ENCODE assay signal across 15 cellular contexts in the genomic region with DNA sequence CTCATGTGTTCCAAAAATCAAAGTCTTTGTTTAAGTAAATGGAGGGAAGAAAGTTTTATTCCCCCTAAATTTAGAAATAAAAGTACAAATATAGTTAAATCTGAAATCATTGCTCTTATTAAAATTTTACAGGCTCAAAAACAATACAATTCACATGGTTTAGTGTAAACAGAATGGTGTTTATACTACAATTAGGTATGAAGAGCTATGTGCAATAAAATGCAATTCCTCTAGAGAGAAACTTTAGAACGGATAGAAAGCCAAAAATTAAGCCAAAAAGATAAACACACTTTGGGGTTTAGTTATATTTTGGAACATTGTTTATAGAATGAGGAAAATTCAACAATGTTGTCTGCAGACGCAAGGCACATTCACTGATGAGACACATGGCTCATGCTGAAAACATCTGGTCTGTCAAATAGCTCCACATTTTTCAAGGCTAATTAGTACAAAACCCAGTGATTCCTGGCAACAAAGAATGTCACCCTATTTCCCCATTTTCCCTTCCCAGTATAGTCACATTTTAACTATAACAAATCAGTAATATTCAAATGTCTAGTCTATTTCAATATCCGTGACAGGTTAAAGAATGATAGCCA.
DNase-seq lines count a peak whose midpoint lies in the region; ATAC-seq and TF ChIP-seq lines count a peak whose summit lies in the region.
"Had no signal": no experiment of that assay in that cellular context is flagged by ENCODE, and none has a peak within 500 bp of the region (broad histone marks: within the 10 kb centered on the region; RNA-seq: fewer than 3 reads in every experiment).

No MANE protein-coding gene starts in this region.

- H3K4me3 ChIP-seq in IMR-90 (ENCODE audit: insufficient read depth, low read depth, low read length) (no peak overlapping the region), liver (ENCODE audit: low read depth in 1 of 3, low read length in 3 of 3) (no peak overlapping the region)
- H3K4me3 ChIP-seq: breast epithelium, tibial artery had no signal

- no peak overlapping the region for H4K5ac ChIP-seq in IMR-90 (ENCODE audit: low read depth, low read length)

- H3K36me3 ChIP-seq in IMR-90 (ENCODE audit: control insufficient read depth, insufficient read depth, low read length) (peaks cover 2% of the 10 kb centered on the region; the same call in 1 of the 2 replicates), liver (ENCODE audit: control insufficient read depth in 4 of 4, insufficient read depth in 3 of 4, low read depth in 1 of 4, low read length in 3 of 4) (no peaks in the 10 kb centered on the region)
- H3K36me3 ChIP-seq: breast epithelium had no signal

- peak overlapping the region; percentile 18 for H2BK5ac ChIP-seq in IMR-90 (ENCODE audit: low read depth, low read length, poor library complexity, severe bottlenecking)

- TF ChIP-seq CTCF in IMR-90 (conservative IDR thresholded peaks at IDR 0.05; ENCODE audit: low read depth, low read length) (no peak), liver (IDR thresholded peaks at IDR 0.05; ENCODE audit: low read depth, low read length, missing input control) (no peak)

- H3K4me2 ChIP-seq in IMR-90 (ENCODE audit: low read depth, low read length) = peak overlapping the region; percentile 55; the same call in 1 of the 2 replicates

- dilution Hi-C loops in IMR-90 (cut with HindIII; ENCODE audit: low sequenced_read_pairs, unreplicated experiment) = no loop called here

- no peak overlapping the region for H3K4ac ChIP-seq in IMR-90 (ENCODE audit: low read depth, low read length)

- no TSS peak for BruUV-seq in IMR-90 (replicated peaks; lab: Mats Ljungman, UMichigan)

- H3K9ac ChIP-seq in IMR-90 (ENCODE audit: low read depth, low read length) (no peak overlapping the region), liver (ENCODE audit: low read depth in 1 of 2, low read length in 2 of 2) (no peak overlapping the region)

- H4K8ac ChIP-seq in IMR-90 (ENCODE audit: low read depth in 2 of 2, low read length in 2 of 2) = no peak overlapping the region

- H3K27ac ChIP-seq in IMR-90 (ENCODE audit: insufficient read depth, low read length) (no peak overlapping the region; the same call in 1 of the 2 replicates), liver (ENCODE audit: low read depth in 1 of 2, low read length in 2 of 2) (peak overlapping the region in 1 of 2 donors; percentile 9)
- H3K27ac ChIP-seq: breast epithelium, tibial artery had no signal

- no peak overlapping the region for H4K91ac ChIP-seq in IMR-90 (ENCODE audit: insufficient read depth, low read depth, low read length)

- H2BK20ac ChIP-seq in IMR-90 (ENCODE audit: low read depth, low read length) = no peak overlapping the region

- no peak overlapping the region for H3K56ac ChIP-seq in IMR-90 (ENCODE audit: extremely low read depth, insufficient read depth, low read length)

- in situ Hi-C loops in IMR-90 (cut with MboI; ENCODE audit: low sequenced_read_pairs) = no loop called here

- peak overlapping the region; percentile 66; the same call in 1 of the 2 replicates for H2BK120ac ChIP-seq in IMR-90 (ENCODE audit: low read depth, low read length)

- TF ChIP-seq RAD21 in IMR-90 (IDR thresholded peaks at IDR 0.05; ENCODE audit: low read length) (no peak), liver (IDR thresholded peaks at IDR 0.05) (no peak)

- DNase-seq in AG08396 (ENCODE audit: low spot score) (peak; percentile 58), IMR-90 (peak; percentile 73), dedifferentiated amniotic fluid mesenchymal stem cell (ENCODE audit: extremely low spot score) (peak; percentile 66), OCI-M2 (lab: John Stamatoyannopoulos, UW; ENCODE audit: unreplicated experiment) (no peak), NCI-H1048 (lab: John Stamatoyannopoulos, UW) (no peak)
- DNase-seq: activated CD8-positive, alpha-beta T cell treated with anti-CD3 and anti-CD28 coated beads, Interleukin-2, amount 10 ng/mL, durations not matched to agents 7 days and 5 days; DMS79; NCI-H2029; Right ventricle myocardium superior; stimulated activated CD4-positive, alpha-beta T cell treated with anti-CD3 and anti-CD28 coated beads, Interleukin-15, amount 100 ng/mL, for 24 hours; tibial artery had no signal

- H3K9me1 ChIP-seq in IMR-90 (ENCODE audit: insufficient read depth, low read length) = 0 out of 2 replicates have a peak, but pooled peaks cover 3% of the 10 kb centered on the region

- no peak for TF ChIP-seq POLR2A in IMR-90 (IDR thresholded peaks at IDR 0.05; ENCODE audit: low read depth, low read length)

- peaks cover 3 to 9% of the 10 kb centered on the region in 2 experiments; a peak in 3 of 4 replicates for H3K79me1 ChIP-seq in IMR-90 (ENCODE audit: low read depth in 1 of 2, low read length in 2 of 2)

- ATAC-seq in IMR-90 (ENCODE audit: low read depth) = peak; percentile 90
- ATAC-seq in HG03175 (IDR thresholded peaks at IDR 0.05; ENCODE audit: unreplicated experiment) = no peak
- no peak for ATAC-seq in GM19397 (IDR thresholded peaks at IDR 0.05; ENCODE audit: unreplicated experiment)
- ATAC-seq: activated CD8-positive, alpha-beta T cell treated with anti-CD3 and anti-CD28 coated beads, Interleukin-2, amount 10 ng/mL, durations not matched to agents 7 days and 5 days had no signal

- no peak overlapping the region for H3K23ac ChIP-seq in IMR-90 (ENCODE audit: low read depth, low read length)

- H3K18ac ChIP-seq in IMR-90 (ENCODE audit: low read depth, low read length) = no peak overlapping the region

- intact Hi-C loops in IMR-90 (cut with micrococcal nuclease) = no loop called here

- H2AK5ac ChIP-seq in IMR-90 (ENCODE audit: low read depth, low read length) = no peak overlapping the region

- H2BK15ac ChIP-seq in IMR-90 (ENCODE audit: low read depth, low read length) = no peak overlapping the region

- H2AFZ ChIP-seq in IMR-90 (replicated peaks; ENCODE audit: low read length, poor library complexity) = no peak overlapping the region

- H3K14ac ChIP-seq in IMR-90 (replicated peaks; ENCODE audit: low read depth, low read length) = no peak overlapping the region

- H3K27me3 ChIP-seq in IMR-90 (ENCODE audit: control insufficient read depth, insufficient read depth, low read length) = no peaks in the 10 kb centered on the region
- no peaks in the 10 kb centered on the region for H3K27me3 ChIP-seq in liver (ENCODE audit: control insufficient read depth in 4 of 4, insufficient read depth in 4 of 4, low read length in 3 of 4)
- H3K27me3 ChIP-seq: breast epithelium, tibial artery had no signal

- no peaks in the 10 kb centered on the region for H4K20me1 ChIP-seq in IMR-90 (ENCODE audit: insufficient read depth, low read length)

- H3K9me3 ChIP-seq in IMR-90 (ENCODE audit: control insufficient read depth, insufficient read depth, low read length) (no peaks in the 10 kb centered on the region), liver (ENCODE audit: control insufficient read depth in 4 of 4, low read length in 3 of 4) (no peaks in the 10 kb centered on the region)
- H3K9me3 ChIP-seq: breast epithelium, tibial artery had no signal

- POLR2A ChIA-PET in IMR-90 (lab: Charles Lee; ENCODE audit: unreplicated experiment) = no interaction called here

- H2AK9ac ChIP-seq in IMR-90 (replicated peaks; ENCODE audit: low read depth, low read length, poor library complexity) = no peak overlapping the region

- CTCF ChIA-PET in IMR-90 (lab: Yijun Ruan, JAX) = no interaction called here

- H3K4me1 ChIP-seq in IMR-90 (ENCODE audit: control insufficient read depth, insufficient read depth, low read length) (peaks cover 11% of the 10 kb centered on the region), liver (ENCODE audit: control insufficient read depth in 4 of 4, insufficient read depth in 4 of 4, low read length in 3 of 4) (peaks cover 5 to 25% (median 23%) of the 10 kb centered on the region in 4 donors)
- H3K4me1 ChIP-seq: breast epithelium had no signal

- no CpG with 5 or more reads among the region's 3 CpGs for WGBS in IMR-90 (ENCODE audit: extremely low coverage in 2 of 2, insufficient read length in 1 of 2), 2 experiments
- WGBS in liver = 31% methylated on average over 3 of the region's 3 CpGs

TF ChIP-seq in IMR-90, 13 proteins besides CTCF, POLR2A, EP300 and RAD21:
- TF ChIP-seq BHLHE40 (IDR thresholded peaks at IDR 0.05; ENCODE audit: low read depth, low read length) (peak; percentile 58; the same call in 1 of the 2 replicates), CHD1 (IDR thresholded peaks at IDR 0.05; ENCODE audit: low read depth, low read length) (no peak), FOS (IDR thresholded peaks at IDR 0.05; ENCODE audit: low read depth, low read length) (0 out of 2 replicates have a peak, but pooled peaks have one; percentile 21)
TF ChIP-seq in IMR-90: peak in this region for 2.

TF ChIP-seq in liver, 16 proteins besides CTCF, POLR2A, EP300 and RAD21:
- peak; percentile 6 for TF ChIP-seq SP1 (IDR thresholded peaks at IDR 0.05)
- TF ChIP-seq, protein P1, sequence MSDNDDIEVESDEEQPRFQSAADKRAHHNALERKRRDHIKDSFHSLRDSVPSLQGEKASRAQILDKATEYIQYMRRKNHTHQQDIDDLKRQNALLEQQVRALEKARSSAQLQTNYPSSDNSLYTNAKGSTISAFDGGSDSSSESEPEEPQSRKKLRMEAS (IDR thresholded peaks at IDR 0.05) = peak; percentile 32
- peak in 1 of 2 donors; percentile 46 for TF ChIP-seq RXRA (IDR thresholded peaks at IDR 0.05)
- TF ChIP-seq JUND (IDR thresholded peaks at IDR 0.05) = peak in 1 of 2 donors; percentile 9
- no peak for TF ChIP-seq EGR1 (IDR thresholded peaks at IDR 0.05; ENCODE audit: low read depth in 2 of 2)

Comparison
In these comparisons a context has a peak if more than half of its experiments do, and no peak if none do; other contexts are left out.
1. DNase-seq: peak in AG08396 (single experiment), IMR-90 (single experiment) and dedifferentiated amniotic fluid mesenchymal stem cell (single experiment); none in OCI-M2 (single experiment) and NCI-H1048 (single experiment).